ENCODE assay signal across 25 cellular contexts in genomic region chr4:8820178-8821102, GRCh38. TPM values are rescaled to one million over a fixed set of nuclear protein-coding genes. Genes with fewer than 3 reads are reported as not detected.
DNase-seq lines count a peak whose midpoint lies in the region; ATAC-seq and TF ChIP-seq lines count a peak whose summit lies in the region.
"Had no signal": no experiment of that assay in that cellular context is flagged by ENCODE, and none has a peak within 500 bp of the region (broad histone marks: within the 10 kb centered on the region; RNA-seq: fewer than 3 reads in every experiment).

No MANE protein-coding gene starts in this region.

- TF ChIP-seq EP300 in upper lobe of left lung (IDR thresholded peaks at IDR 0.05): no peak

- intact Hi-C loops in activated T-helper 2 cell treated with anti-CD3 and anti-CD28 coated beads, Interferon-gamma antibody, Interleukin-2, Interleukin-4, amounts not matched to agents 10 μg/mL and 5 μg/mL and 100 μg/mL, durations not matched to agents 14 hours and 24 hours and 36 hours (cut with micrococcal nuclease): no loop called here
- intact Hi-C loops in prostate gland (cut with DNase I): no loop called here

- H3K9me3 ChIP-seq in upper lobe of left lung (no peaks in the 10 kb centered on the region), prostate gland (no peaks in the 10 kb centered on the region)
- H3K9me3 ChIP-seq: ascending aorta, mucosa of descending colon, Peyer's patch had no signal

- no peaks in the 10 kb centered on the region for H3K9me3 Mint-ChIP-seq in chondrocyte (ENCODE audit: low read depth)
- no peaks in the 10 kb centered on the region for H3K9me3 Mint-ChIP-seq in activated T-helper 2 cell treated with anti-CD3 and anti-CD28 coated beads, Interferon-gamma antibody, Interleukin-2, Interleukin-4, amounts not matched to agents 10 μg/mL and 5 μg/mL and 100 μg/mL, durations not matched to agents 14 hours and 24 hours and 36 hours

- H3K4me3 Mint-ChIP-seq in chondrocyte (ENCODE audit: unreplicated experiment): no peak overlapping the region
- no peak overlapping the region for H3K4me3 Mint-ChIP-seq in activated T-helper 2 cell treated with anti-CD3 and anti-CD28 coated beads, Interferon-gamma antibody, Interleukin-2, Interleukin-4, amounts not matched to agents 10 μg/mL and 5 μg/mL and 100 μg/mL, durations not matched to agents 14 hours and 24 hours and 36 hours (ENCODE audit: low read depth)

- H3K4me1 ChIP-seq in upper lobe of left lung (no peaks in the 10 kb centered on the region), prostate gland (replicated peaks) (no peaks in the 10 kb centered on the region)
- H3K4me1 ChIP-seq: ascending aorta, foreskin keratinocyte, Peyer's patch had no signal

- no peaks in the 10 kb centered on the region for H3K36me3 Mint-ChIP-seq in chondrocyte (ENCODE audit: low read depth)
- no peaks in the 10 kb centered on the region for H3K36me3 Mint-ChIP-seq in activated T-helper 2 cell treated with anti-CD3 and anti-CD28 coated beads, Interferon-gamma antibody, Interleukin-2, Interleukin-4, amounts not matched to agents 10 μg/mL and 5 μg/mL and 100 μg/mL, durations not matched to agents 14 hours and 24 hours and 36 hours (ENCODE audit: low read depth)

- H3K36me3 ChIP-seq in upper lobe of left lung: no peaks in the 10 kb centered on the region
- no peaks in the 10 kb centered on the region for H3K36me3 ChIP-seq in prostate gland
- H3K36me3 ChIP-seq: ascending aorta, Peyer's patch had no signal

- TF ChIP-seq POLR2A in upper lobe of left lung (IDR thresholded peaks at IDR 0.05) (no peak), prostate gland (IDR thresholded peaks at IDR 0.05) (no peak)

- H3K4me3 ChIP-seq in upper lobe of left lung (no peak overlapping the region), prostate gland (no peak overlapping the region)
- H3K4me3 ChIP-seq: ascending aorta, GM12878, mucosa of descending colon, Peyer's patch had no signal

- peak; percentile 29 to 34 for ATAC-seq in upper lobe of left lung (ENCODE audit: low FRiP score in 2 of 2)
- ATAC-seq: foreskin keratinocyte, mucosa of descending colon had no signal

- no peak for TF ChIP-seq CTCF in chondrocyte (IDR thresholded peaks at IDR 0.05)
- no peak for TF ChIP-seq CTCF in upper lobe of left lung (IDR thresholded peaks at IDR 0.05)
- TF ChIP-seq CTCF in prostate gland (IDR thresholded peaks at IDR 0.05): no peak

- H3K27me3 Mint-ChIP-seq in chondrocyte (ENCODE audit: low read depth): peaks cover 42% of the 10 kb centered on the region
- H3K27me3 Mint-ChIP-seq in activated T-helper 2 cell treated with anti-CD3 and anti-CD28 coated beads, Interferon-gamma antibody, Interleukin-2, Interleukin-4, amounts not matched to agents 10 μg/mL and 5 μg/mL and 100 μg/mL, durations not matched to agents 14 hours and 24 hours and 36 hours (ENCODE audit: low read depth): no peaks in the 10 kb centered on the region

- H3K27ac Mint-ChIP-seq in chondrocyte (ENCODE audit: unreplicated experiment): no peak overlapping the region
- no peak overlapping the region for H3K27ac Mint-ChIP-seq in activated T-helper 2 cell treated with anti-CD3 and anti-CD28 coated beads, Interferon-gamma antibody, Interleukin-2, Interleukin-4, amounts not matched to agents 10 μg/mL and 5 μg/mL and 100 μg/mL, durations not matched to agents 14 hours and 24 hours and 36 hours

- WGBS in upper lobe of left lung, 2 donors: 85 to 86% methylated on average over 19 to 24 of the region's 30 CpGs
- 82% methylated on average over 23 of the region's 30 CpGs for WGBS in prostate gland

- H3K27ac ChIP-seq in upper lobe of left lung: no peak overlapping the region
- no peak overlapping the region for H3K27ac ChIP-seq in prostate gland
- H3K27ac ChIP-seq: ascending aorta, C4-2B, foreskin keratinocyte, Peyer's patch had no signal

- H3K27me3 ChIP-seq in upper lobe of left lung: peaks cover 0 to 4% (median 0%) of the 10 kb centered on the region in 4 donors
- peaks cover 4% of the 10 kb centered on the region for H3K27me3 ChIP-seq in prostate gland (replicated peaks; ENCODE audit: insufficient read depth)
- H3K27me3 ChIP-seq: ascending aorta, foreskin keratinocyte, Peyer's patch had no signal

- DNase-seq in activated CD8-positive, alpha-beta memory T cell treated with anti-CD3 and anti-CD28 coated beads for 24 hours: peak; percentile 26
- no peak for DNase-seq in activated CD8-positive, alpha-beta memory T cell treated with anti-CD3 and anti-CD28 coated beads, Interleukin-2, amount 50 U/mL, for 4 hours
- DNase-seq in chondrocyte (ENCODE audit: low spot score): peak; percentile 86
- DNase-seq in mesenteric fat pad (ENCODE audit: low spot score): peak; percentile 60
- peak; percentile 19 to 53 for DNase-seq in upper lobe of left lung
- DNase-seq in activated T-helper 2 cell treated with anti-CD3 and anti-CD28 coated beads, Interferon-gamma antibody, Interleukin-2, Interleukin-4, amounts not matched to agents 10 μg/mL and 5 μg/mL and 100 μg/mL, durations not matched to agents 14 hours and 24 hours and 36 hours (ENCODE audit: low spot score): no peak
- no peak for DNase-seq in prostate gland (ENCODE audit: low spot score)
- no peak for DNase-seq in stimulated activated naive CD4-positive, alpha-beta T cell treated with Interleukin-2 at 50 U/mL for 16 hours (lab: John Stamatoyannopoulos, UW)
- DNase-seq: activated CD4-positive, alpha-beta T cell treated with anti-CD3 and anti-CD28 coated beads for 1 hour; activated naive CD4-positive, alpha-beta T cell treated with Interleukin-2 at 50 U/mL for 16 hours; DMS 273 treated with DMSO at 0.1 percent for 48 hours; foreskin keratinocyte; GF-D8; hypothalamus; mucosa of descending colon; nucleus accumbens; stimulated activated CD4-positive, alpha-beta T cell treated with anti-CD3 and anti-CD28 coated beads, Interleukin-2, amount 100 ng/mL, for 48 hours; T1000 had no signal

- no peaks in the 10 kb centered on the region for H3K4me1 Mint-ChIP-seq in chondrocyte (ENCODE audit: low read depth)
- H3K4me1 Mint-ChIP-seq in activated T-helper 2 cell treated with anti-CD3 and anti-CD28 coated beads, Interferon-gamma antibody, Interleukin-2, Interleukin-4, amounts not matched to agents 10 μg/mL and 5 μg/mL and 100 μg/mL, durations not matched to agents 14 hours and 24 hours and 36 hours (ENCODE audit: low read depth): no peaks in the 10 kb centered on the region

RNA-seq across cellular contexts. Expression of gene HMX1, which starts 51.2 kb away (rescaled TPM):
- total RNA-seq in chondrocyte (3.7 TPM in 1 of 3 replicates, not detected in the others), mesenteric fat pad (not detected), upper lobe of left lung (not detected), prostate gland (1 to 10 TPM in 1 of 2 donors, not detected in 1; 5.3 TPM)
- total RNA-seq in activated T-helper 2 cell treated with anti-CD3 and anti-CD28 coated beads, Interferon-gamma antibody, Interleukin-2, Interleukin-4, amounts not matched to agents 10 μg/mL and 5 μg/mL and 100 μg/mL, durations not matched to agents 14 hours and 24 hours and 36 hours: not detected in 2 replicates
- total RNA-seq: ascending aorta, foreskin keratinocyte, GM12878, HT1080, LHCN-M2, Peyer's patch, subcutaneous adipose tissue had no signal

Comparison
In these comparisons a context has a peak if more than half of its experiments do, and no peak if none do; other contexts are left out.
1. DNase-seq: peak in activated CD8-positive, alpha-beta memory T cell treated with anti-CD3 and anti-CD28 coated beads for 24 hours (single experiment), chondrocyte (single experiment), mesenteric fat pad (single experiment) and upper lobe of left lung (2 of 2); none in activated CD8-positive, alpha-beta memory T cell treated with anti-CD3 and anti-CD28 coated beads, Interleukin-2, amount 50 U/mL, for 4 hours (single experiment), activated T-helper 2 cell treated with anti-CD3 and anti-CD28 coated beads, Interferon-gamma antibody, Interleukin-2, Interleukin-4, amounts not matched to agents 10 μg/mL and 5 μg/mL and 100 μg/mL, durations not matched to agents 14 hours and 24 hours and 36 hours (single experiment), prostate gland (single experiment) and stimulated activated naive CD4-positive, alpha-beta T cell treated with Interleukin-2 at 50 U/mL for 16 hours (single experiment).